Comparison of ENCODE assay signal across 8 cellular contexts in genomic region chr3:13894812-13895154, GRCh38. TPM values are rescaled to one million over a fixed set of nuclear protein-coding genes. Genes with fewer than 3 reads are reported as not detected.
DNase-seq lines count a peak whose midpoint lies in the region; ATAC-seq and TF ChIP-seq lines count a peak whose summit lies in the region.
"Had no signal": no experiment of that assay in that cellular context is flagged by ENCODE, and none has a peak within 500 bp of the region (broad histone marks: within the 10 kb centered on the region; RNA-seq: fewer than 3 reads in every experiment).

No MANE protein-coding gene starts in this region.

- peaks cover 14 to 26% of the 10 kb centered on the region in 2 donors for H3K9me3 Mint-ChIP-seq in activated naive CD4-positive, alpha-beta T cell treated with anti-CD3 and anti-CD28 coated beads, Interleukin-2, amount 50 U/mL, for 72 hours
- peaks cover under 1 to 8% (median 5%) of the 10 kb centered on the region in 6 donors for H3K9me3 Mint-ChIP-seq in immature natural killer cell
- H3K9me3 Mint-ChIP-seq in stimulated activated memory B cell treated with anti-CD40 and anti-IgM and Interleukin-4, amounts not matched to agents 10 μg/mL and 1 μg/mL and 100 μg/mL, for 72 hours: peaks cover 13% of the 10 kb centered on the region

- ATAC-seq in activated naive CD4-positive, alpha-beta T cell treated with anti-CD3 and anti-CD28 coated beads, Interleukin-2, amount 50 U/mL, for 72 hours: no peak
- ATAC-seq in stimulated activated memory B cell treated with anti-CD40 and anti-IgM and Interleukin-4, amounts not matched to agents 10 μg/mL and 1 μg/mL and 100 μg/mL, for 72 hours: no peak

- TF ChIP-seq CTCF in HFF-Myc (IDR thresholded peaks at IDR 0.05; ENCODE audit: low read depth, low read length, missing control alignments): no peak

- H3K4me1 Mint-ChIP-seq in immature natural killer cell: peaks cover 34 to 35% of the 10 kb centered on the region in 2 donors
- peaks cover 31% of the 10 kb centered on the region for H3K4me1 Mint-ChIP-seq in stimulated activated memory B cell treated with anti-CD40 and anti-IgM and Interleukin-4, amounts not matched to agents 10 μg/mL and 1 μg/mL and 100 μg/mL, for 72 hours

- no peak for DNase-seq in HFF-Myc (ENCODE audit: extremely low read depth, low read depth)
- no peak for DNase-seq in activated naive CD4-positive, alpha-beta T cell treated with anti-CD3 and anti-CD28 coated beads, Interleukin-2, amount 50 U/mL, for 72 hours (ENCODE audit: low spot score in 2 of 2)
- no peak for DNase-seq in immature natural killer cell
- no peak for DNase-seq in NCI-H345 treated with DMSO at 0.1 percent for 48 hours (lab: John Stamatoyannopoulos, UW; ENCODE audit: unreplicated experiment)
- no peak for DNase-seq in NCI-H526 treated with DMSO at 0.1 percent for 48 hours (lab: John Stamatoyannopoulos, UW)
- no peak for DNase-seq in GM03348 (ENCODE audit: low spot score)
- DNase-seq: NCI-H1436 treated with DMSO at 0.1 percent for 48 hours had no signal

- peak overlapping the region; percentile 91 to 96 for H3K27ac Mint-ChIP-seq in activated naive CD4-positive, alpha-beta T cell treated with anti-CD3 and anti-CD28 coated beads, Interleukin-2, amount 50 U/mL, for 72 hours
- peak overlapping the region in 3 of 6 donors; percentile 90 to 93 (median 92) for H3K27ac Mint-ChIP-seq in immature natural killer cell
- peak overlapping the region; percentile 79 for H3K27ac Mint-ChIP-seq in stimulated activated memory B cell treated with anti-CD40 and anti-IgM and Interleukin-4, amounts not matched to agents 10 μg/mL and 1 μg/mL and 100 μg/mL, for 72 hours

- peaks cover 0 to 4% (median 2%) of the 10 kb centered on the region in 3 donors for H3K27me3 Mint-ChIP-seq in immature natural killer cell (ENCODE audit: low read depth in 3 of 3)
- H3K27me3 Mint-ChIP-seq in stimulated activated memory B cell treated with anti-CD40 and anti-IgM and Interleukin-4, amounts not matched to agents 10 μg/mL and 1 μg/mL and 100 μg/mL, for 72 hours: peaks cover 11% of the 10 kb centered on the region

- peak overlapping the region; percentile 48 for H3K4me3 ChIP-seq in HFF-Myc (replicated peaks; ENCODE audit: low read depth, low read length)

- H3K4me3 Mint-ChIP-seq in immature natural killer cell: peak overlapping the region; percentile 81 to 95 (median 92)
- peak overlapping the region; percentile 84 for H3K4me3 Mint-ChIP-seq in stimulated activated memory B cell treated with anti-CD40 and anti-IgM and Interleukin-4, amounts not matched to agents 10 μg/mL and 1 μg/mL and 100 μg/mL, for 72 hours

- H3K36me3 Mint-ChIP-seq in activated naive CD4-positive, alpha-beta T cell treated with anti-CD3 and anti-CD28 coated beads, Interleukin-2, amount 50 U/mL, for 72 hours: peaks cover 19 to 23% of the 10 kb centered on the region in 2 donors
- H3K36me3 Mint-ChIP-seq in immature natural killer cell: peaks cover 8 to 10% (median 9%) of the 10 kb centered on the region in 3 donors
- peaks cover 8% of the 10 kb centered on the region for H3K36me3 Mint-ChIP-seq in stimulated activated memory B cell treated with anti-CD40 and anti-IgM and Interleukin-4, amounts not matched to agents 10 μg/mL and 1 μg/mL and 100 μg/mL, for 72 hours

RNA-seq across cellular contexts. Expression of gene WNT7A, which starts 14.9 kb away (rescaled TPM):
- total RNA-seq in activated naive CD4-positive, alpha-beta T cell treated with anti-CD3 and anti-CD28 coated beads, Interleukin-2, amount 50 U/mL, for 72 hours: under 1 TPM; 0.06 to 0.14 TPM
- polyA plus RNA-seq in immature natural killer cell: not detected
